16 cellular contexts compared by ENCODE assay signal in the genomic region with DNA sequence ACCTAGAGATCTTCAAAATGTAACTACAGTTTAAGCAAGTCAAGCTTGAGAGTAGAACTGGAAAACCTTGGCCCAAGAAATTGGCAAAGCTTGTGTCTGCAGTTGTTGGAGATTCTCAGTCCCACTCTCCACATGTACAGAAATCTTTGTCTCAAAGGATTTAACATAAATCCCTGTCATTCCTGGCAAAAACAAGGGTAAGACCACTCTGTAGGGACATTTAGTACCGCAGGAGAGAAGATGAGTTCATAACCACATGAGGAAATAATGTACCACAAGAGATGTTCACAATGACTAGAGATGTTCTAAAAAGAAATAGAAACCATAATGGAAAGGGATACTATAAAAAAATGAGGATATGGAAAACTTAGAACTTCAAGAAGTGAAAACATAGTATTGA.
DNase-seq lines count a peak whose midpoint lies in the region; ATAC-seq and TF ChIP-seq lines count a peak whose summit lies in the region.
"Had no signal": no experiment of that assay in that cellular context is flagged by ENCODE, and none has a peak within 500 bp of the region (broad histone marks: within the 10 kb centered on the region; RNA-seq: fewer than 3 reads in every experiment).

No MANE protein-coding gene starts in this region.

- H3K27me3 ChIP-seq in hepatocyte, result no peaks in the 10 kb centered on the region
- H3K27me3 ChIP-seq in sigmoid colon, result no peaks in the 10 kb centered on the region
- H3K27me3 ChIP-seq: BLaER1 treated with 17β-estradiol and CSF1 and Interleukin-3, amounts not matched to agents 10 nM and 100 nM; foreskin keratinocyte; right lobe of liver had no signal

- no peaks in the 10 kb centered on the region for H3K4me1 ChIP-seq in hepatocyte (ENCODE audit: insufficient read depth)
- peaks cover 0 to 47% (median 32%) of the 10 kb centered on the region in 4 donors for H3K4me1 ChIP-seq in sigmoid colon

- H3K4me2 ChIP-seq in hepatocyte, result no peak overlapping the region
- H3K4me2 ChIP-seq: PC-9 had no signal

- no peaks in the 10 kb centered on the region for H3K9me2 ChIP-seq in hepatocyte (replicated peaks; ENCODE audit: insufficient read depth)

- no peak for TF ChIP-seq EP300 in sigmoid colon (IDR thresholded peaks at IDR 0.05)

- H3K27ac Mint-ChIP-seq in stimulated activated naive CD8-positive, alpha-beta T cell treated with anti-CD3 and anti-CD28 coated beads, Interleukin-15, Interleukin-2, amounts not matched to agents 100 ng/mL and 50 ng/mL, for 24 hours, result peak overlapping the region; percentile 98
- H3K27ac Mint-ChIP-seq in activated T-helper 1 cell treated with anti-CD3 and anti-CD28 coated beads, Interleukin-12 subunit alpha, Interleukin-12 subunit beta, Interleukin-2, Interleukin-4 antibody, amounts not matched to agents 30 ng/mL and 10 ng/mL and 1 ng/mL, durations not matched to agents 14 hours and 24 hours and 36 hours, result peak overlapping the region; percentile 94

- H3K9me3 Mint-ChIP-seq in stimulated activated naive CD8-positive, alpha-beta T cell treated with anti-CD3 and anti-CD28 coated beads, Interleukin-15, Interleukin-2, amounts not matched to agents 100 ng/mL and 50 ng/mL, for 24 hours, result no peaks in the 10 kb centered on the region
- H3K9me3 Mint-ChIP-seq in activated T-helper 1 cell treated with anti-CD3 and anti-CD28 coated beads, Interleukin-12 subunit alpha, Interleukin-12 subunit beta, Interleukin-2, Interleukin-4 antibody, amounts not matched to agents 30 ng/mL and 10 ng/mL and 1 ng/mL, durations not matched to agents 14 hours and 24 hours and 36 hours, result no peaks in the 10 kb centered on the region

- no peak overlapping the region for H2AFZ ChIP-seq in hepatocyte
- H2AFZ ChIP-seq: PC-9 had no signal

- no peaks in the 10 kb centered on the region for H3K36me3 ChIP-seq in hepatocyte (replicated peaks; ENCODE audit: insufficient read depth, low read depth)
- peaks cover 9 to 48% (median 19%) of the 10 kb centered on the region in 4 donors for H3K36me3 ChIP-seq in sigmoid colon

- H3K27me3 Mint-ChIP-seq in stimulated activated naive CD8-positive, alpha-beta T cell treated with anti-CD3 and anti-CD28 coated beads, Interleukin-15, Interleukin-2, amounts not matched to agents 100 ng/mL and 50 ng/mL, for 24 hours, result no peaks in the 10 kb centered on the region
- H3K27me3 Mint-ChIP-seq in activated T-helper 1 cell treated with anti-CD3 and anti-CD28 coated beads, Interleukin-12 subunit alpha, Interleukin-12 subunit beta, Interleukin-2, Interleukin-4 antibody, amounts not matched to agents 30 ng/mL and 10 ng/mL and 1 ng/mL, durations not matched to agents 14 hours and 24 hours and 36 hours (ENCODE audit: insufficient read depth), result no peaks in the 10 kb centered on the region

- TF ChIP-seq CTCF in hepatocyte (IDR thresholded peaks at IDR 0.05; ENCODE audit: poor library complexity) (no peak), sigmoid colon (IDR thresholded peaks at IDR 0.05) (no peak)

- DNase-seq in stimulated activated naive CD8-positive, alpha-beta T cell treated with anti-CD3 and anti-CD28 coated beads, Interleukin-15, Interleukin-2, amounts not matched to agents 100 U/mL and 50 U/mL, for 24 hours, result no peak
- DNase-seq in activated T-helper 1 cell treated with anti-CD3 and anti-CD28 coated beads, Interleukin-12 subunit alpha, Interleukin-12 subunit beta, Interleukin-2, Interleukin-4 antibody, amounts not matched to agents 30 ng/mL and 10 ng/mL and 1 ng/mL, durations not matched to agents 14 hours and 24 hours and 36 hours (ENCODE audit: low spot score), result no peak
- DNase-seq in hepatocyte (ENCODE audit: low spot score), result no peak
- DNase-seq in sigmoid colon, result no peak
- no peak for DNase-seq in posterior vena cava (ENCODE audit: low spot score)
- DNase-seq: foreskin keratinocyte, kidney, NCI-H1417 treated with DMSO at 0.1 percent for 48 hours, NCI-H446 treated with DMSO at 0.1 percent for 48 hours, PC-9, right lobe of liver had no signal

- H3K36me3 Mint-ChIP-seq in stimulated activated naive CD8-positive, alpha-beta T cell treated with anti-CD3 and anti-CD28 coated beads, Interleukin-15, Interleukin-2, amounts not matched to agents 100 ng/mL and 50 ng/mL, for 24 hours (ENCODE audit: low read depth), result peaks cover 61% of the 10 kb centered on the region
- peaks cover 49% of the 10 kb centered on the region for H3K36me3 Mint-ChIP-seq in activated T-helper 1 cell treated with anti-CD3 and anti-CD28 coated beads, Interleukin-12 subunit alpha, Interleukin-12 subunit beta, Interleukin-2, Interleukin-4 antibody, amounts not matched to agents 30 ng/mL and 10 ng/mL and 1 ng/mL, durations not matched to agents 14 hours and 24 hours and 36 hours (ENCODE audit: low read depth)

- TF ChIP-seq POLR2A in sigmoid colon (IDR thresholded peaks at IDR 0.05), result no peak

- no peak for ATAC-seq in stimulated activated naive CD8-positive, alpha-beta T cell treated with anti-CD3 and anti-CD28 coated beads, Interleukin-15, Interleukin-2, amounts not matched to agents 100 U/mL and 50 U/mL, for 24 hours
- ATAC-seq in HG02642 (IDR thresholded peaks at IDR 0.05; ENCODE audit: poor library complexity, unreplicated experiment) (no peak), HG03565 (IDR thresholded peaks at IDR 0.05; ENCODE audit: unreplicated experiment) (no peak)
- ATAC-seq: foreskin keratinocyte, HepG2, right lobe of liver had no signal

- H3K27ac ChIP-seq in hepatocyte (peak overlapping the region; percentile 64), sigmoid colon (peak overlapping the region in 2 of 4 donors; percentile 64 to 69)
- H3K27ac ChIP-seq: foreskin keratinocyte, PC-9, right lobe of liver had no signal

- intact Hi-C loops in activated T-helper 1 cell treated with anti-CD3 and anti-CD28 coated beads, Interleukin-12 subunit alpha, Interleukin-12 subunit beta, Interleukin-2, Interleukin-4 antibody, amounts not matched to agents 30 ng/mL and 10 ng/mL and 1 ng/mL, durations not matched to agents 14 hours and 24 hours and 36 hours (cut with micrococcal nuclease), result loop anchor here (1.0 to 10.0 kb wide), 10 partner anchors 11 to 647 kb away; partner anchors contain the start of genes COPG1, EEFSEC, IFT122 and RAB43
- intact Hi-C loops in sigmoid colon (cut with DNase I), result no loop called here
- intact Hi-C loops in posterior vena cava (cut with DNase I), result loop anchor here (10.0 kb wide), 1 partner anchor 115 kb away; no protein-coding TSS in a partner anchor

- peak overlapping the region; percentile 78 for H3K4me3 Mint-ChIP-seq in stimulated activated naive CD8-positive, alpha-beta T cell treated with anti-CD3 and anti-CD28 coated beads, Interleukin-15, Interleukin-2, amounts not matched to agents 100 ng/mL and 50 ng/mL, for 24 hours
- peak overlapping the region; percentile 66 for H3K4me3 Mint-ChIP-seq in activated T-helper 1 cell treated with anti-CD3 and anti-CD28 coated beads, Interleukin-12 subunit alpha, Interleukin-12 subunit beta, Interleukin-2, Interleukin-4 antibody, amounts not matched to agents 30 ng/mL and 10 ng/mL and 1 ng/mL, durations not matched to agents 14 hours and 24 hours and 36 hours

- H4K20me1 ChIP-seq in hepatocyte (ENCODE audit: insufficient read depth, poor library complexity, severe bottlenecking), result peaks cover 10% of the 10 kb centered on the region

- H3K9me3 ChIP-seq in hepatocyte (ENCODE audit: low read depth) (no peaks in the 10 kb centered on the region), sigmoid colon (no peaks in the 10 kb centered on the region)
- H3K9me3 ChIP-seq: BLaER1 treated with 17β-estradiol and CSF1 and Interleukin-3, amounts not matched to agents 10 nM and 100 nM; right lobe of liver had no signal

- peaks cover 87% of the 10 kb centered on the region for H3K79me2 ChIP-seq in hepatocyte

- WGBS in hepatocyte (ENCODE audit: low lambda C conversion rate, missing lambda C conversion rate), result 97% methylated on average over 1 of the region's 1 CpG
- WGBS in sigmoid colon, 2 donors, result 80 to 88% methylated on average over 1 of the region's 1 CpG

- H3K4me3 ChIP-seq in hepatocyte, result no peak overlapping the region
- H3K4me3 ChIP-seq in sigmoid colon, result no peak overlapping the region
- H3K4me3 ChIP-seq: BLaER1 treated with 17β-estradiol and CSF1 and Interleukin-3, amounts not matched to agents 10 nM and 100 nM; PC-9; right lobe of liver had no signal

- peaks cover 96% of the 10 kb centered on the region for H3K4me1 Mint-ChIP-seq in stimulated activated naive CD8-positive, alpha-beta T cell treated with anti-CD3 and anti-CD28 coated beads, Interleukin-15, Interleukin-2, amounts not matched to agents 100 ng/mL and 50 ng/mL, for 24 hours (ENCODE audit: low read depth)
- H3K4me1 Mint-ChIP-seq in activated T-helper 1 cell treated with anti-CD3 and anti-CD28 coated beads, Interleukin-12 subunit alpha, Interleukin-12 subunit beta, Interleukin-2, Interleukin-4 antibody, amounts not matched to agents 30 ng/mL and 10 ng/mL and 1 ng/mL, durations not matched to agents 14 hours and 24 hours and 36 hours (ENCODE audit: low read depth), result peaks cover 84% of the 10 kb centered on the region
